In genomic region chr7:1345796-1346532, GRCh38 we compare ENCODE assay signal across 24 cellular contexts.
A peak's percentile ranks its signal among the peaks of the same experiment; 100 is the strongest.
DNase-seq lines count a peak whose midpoint lies in the region; ATAC-seq, FAIRE-seq and TF ChIP-seq lines count a peak whose summit lies in the region.
"Had no signal": no experiment of that assay in that cellular context is flagged by ENCODE, and none has a peak within 500 bp of the region (broad histone marks: within the 10 kb centered on the region; RNA-seq: fewer than 3 reads in every experiment).

No MANE protein-coding gene starts in this region.

- H3K36me3 Mint-ChIP-seq in glutamatergic neuron (ENCODE audit: unreplicated experiment) = no peaks in the 10 kb centered on the region

- no peak for TF ChIP-seq POLR2A in HepG2 (IDR thresholded peaks at IDR 0.05; ENCODE audit: insufficient read depth in 1 of 2, low read depth in 2 of 2, low read length in 2 of 2)
- no peak for TF ChIP-seq POLR2A in sigmoid colon (IDR thresholded peaks at IDR 0.05)

- WGBS in HepG2 (ENCODE audit: low lambda C conversion rate) = 38% methylated on average over 15 of the region's 27 CpGs
- WGBS in sigmoid colon, 2 donors = 64 to 78% methylated on average over 27 of the region's 27 CpGs

- TF ChIP-seq EP300 in HepG2 (IDR thresholded peaks at IDR 0.05; ENCODE audit: low read depth in 2 of 2, low read length in 2 of 2) = no peak
- TF ChIP-seq EP300 in HepG2 (CRISPR knock-in tag; IDR thresholded peaks at IDR 0.05; ENCODE audit: borderline replicate concordance) = no peak
- no peak for TF ChIP-seq EP300 in sigmoid colon (IDR thresholded peaks at IDR 0.05)

- no peak for TF ChIP-seq CTCF in HepG2 (CRISPR knock-in tag; IDR thresholded peaks at IDR 0.05)
- no peak for TF ChIP-seq CTCF in sigmoid colon (IDR thresholded peaks at IDR 0.05)
- TF ChIP-seq CTCF in glutamatergic neuron (IDR thresholded peaks at IDR 0.05; ENCODE audit: partially characterized antibody, unreplicated experiment) = no peak

- H3K27me3 Mint-ChIP-seq in glutamatergic neuron (ENCODE audit: unreplicated experiment) = peaks cover 10% of the 10 kb centered on the region

- no peak overlapping the region for H3K27ac Mint-ChIP-seq in glutamatergic neuron (ENCODE audit: unreplicated experiment)

- H3K4me3 Mint-ChIP-seq in glutamatergic neuron (ENCODE audit: unreplicated experiment) = no peak overlapping the region

- H3K36me3 ChIP-seq in HepG2 (replicated peaks in 1 of 2; ENCODE audit: control insufficient read depth in 1 of 2, insufficient read depth in 2 of 2, low read length in 2 of 2) = no peaks in the 10 kb centered on the region
- no peaks in the 10 kb centered on the region for H3K36me3 ChIP-seq in sigmoid colon

- BruUV-seq in HepG2 (replicated peaks; lab: Mats Ljungman, UMichigan) = no TSS peak

- POLR2A ChIA-PET in HepG2 (lab: Yijun Ruan, JAX) = no interaction called here

- no peaks in the 10 kb centered on the region for H4K20me1 ChIP-seq in HepG2 (ENCODE audit: insufficient read depth, low read length)

- H3K79me2 ChIP-seq in HepG2 (ENCODE audit: insufficient read depth, low read length) = no peaks in the 10 kb centered on the region

- H3K9me3 Mint-ChIP-seq in glutamatergic neuron (ENCODE audit: unreplicated experiment) = peaks cover 3% of the 10 kb centered on the region

- H3K9me3 ChIP-seq in HepG2 (ENCODE audit: low read length) = no peaks in the 10 kb centered on the region
- no peaks in the 10 kb centered on the region for H3K9me3 ChIP-seq in sigmoid colon

- H2AFZ ChIP-seq in HepG2 (ENCODE audit: low read length) = no peak overlapping the region
- H2AFZ ChIP-seq: PC-9 had no signal

- ATAC-seq in Right ventricle myocardium superior (ENCODE audit: poor library complexity) (no peak), HepG2 (peak; percentile 29), HG03354 (IDR thresholded peaks at IDR 0.05; ENCODE audit: poor library complexity, severe bottlenecking, unreplicated experiment) (no peak)
- ATAC-seq: GM12878 had no signal

- CTCF ChIA-PET in HepG2 (lab: Yijun Ruan, JAX; ENCODE audit: low intra/inter-chr PET ratio, low total read pairs) = no interaction called here

- DNase-seq in Right ventricle myocardium superior = peak; percentile 24
- DNase-seq in cardiac septum (ENCODE audit: low spot score) = no peak
- no peak for DNase-seq in HepG2 (ENCODE audit: low spot score)
- DNase-seq in sigmoid colon = peak; percentile 47
- DNase-seq in glutamatergic neuron = no peak
- DNase-seq in activated T-cell treated with anti-CD3 and anti-CD28 coated beads for 4 hours = no peak
- DNase-seq: 8988T, ACHN, DMS53, GOT3, HCEC 1CT, Karpas-422, NCI-H1092, NCI-H1417 treated with DMSO at 0.1 percent for 48 hours, NCI-H1694 treated with DMSO at 0.1 percent for 48 hours, NCI-H2081, NCI-H2227 treated with DMSO at 0.1 percent for 48 hours, NCI-H526 treated with DMSO at 0.1 percent for 48 hours, PC-9, SHP77 had no signal

- no peak for TF ChIP-seq RAD21 in HepG2 (CRISPR knock-in tag; IDR thresholded peaks at IDR 0.05)

- no peak overlapping the region for H3K4me2 ChIP-seq in HepG2 (ENCODE audit: low read depth, low read length)
- H3K4me2 ChIP-seq: PC-9 had no signal

- H3K9ac ChIP-seq in HepG2 (ENCODE audit: insufficient read depth, low read depth, low read length) = no peak overlapping the region

- no peaks in the 10 kb centered on the region for H3K4me1 ChIP-seq in HepG2 (ENCODE audit: insufficient read depth, low read length)
- no peaks in the 10 kb centered on the region for H3K4me1 ChIP-seq in sigmoid colon

- peaks cover 5% of the 10 kb centered on the region for H3K4me1 Mint-ChIP-seq in glutamatergic neuron (ENCODE audit: low read depth, unreplicated experiment)

- intact Hi-C loops in Right ventricle myocardium superior (cut with DNase I) (no loop called here), cardiac septum (cut with DNase I) (no loop called here), HepG2 (cut with micrococcal nuclease; ENCODE audit: unreplicated experiment) (no loop called here), sigmoid colon (cut with DNase I) (no loop called here)

- H3K4me3 ChIP-seq in HepG2 (replicated peaks in 1 of 3; ENCODE audit: insufficient read depth in 1 of 3, low read depth in 2 of 3, low read length in 3 of 3) (no peak overlapping the region), sigmoid colon (no peak overlapping the region)
- H3K4me3 ChIP-seq: GM12878, PC-9 had no signal

- H3K27me3 ChIP-seq in HepG2 (ENCODE audit: control insufficient read depth in 1 of 2, insufficient read depth in 2 of 2, low read length in 2 of 2) (peaks cover 8 to 74% of the 10 kb centered on the region in 2 experiments), sigmoid colon (peaks cover 0 to 59% (median 21%) of the 10 kb centered on the region in 3 donors)

- H3K27ac ChIP-seq in HepG2 (ENCODE audit: extremely low read length, insufficient read depth, low read length) (no peak overlapping the region), sigmoid colon (no peak overlapping the region)
- H3K27ac ChIP-seq: PC-9 had no signal

- FAIRE-seq in HepG2 (lab: Jason Lieb, UNC) = no peak
- FAIRE-seq: D721Med, G401.6, GM12878 had no signal

- in situ Hi-C loops in HepG2 (cut with HindIII; ENCODE audit: extremely low pct_ligation_motif_present, low pct_unique_long_range_greater_than_20kb) = no loop called here

TF ChIP-seq in HepG2, 621 proteins besides CTCF, POLR2A, EP300 and RAD21:
- no peak for TF ChIP-seq ZNF839 (CRISPR knock-in tag; IDR thresholded peaks at IDR 0.05; ENCODE audit: borderline replicate concordance)
- TF ChIP-seq PHF8 (CRISPR knock-in tag; IDR thresholded peaks at IDR 0.05) = no peak
- no peak for TF ChIP-seq ZMAT3 (CRISPR knock-in tag; conservative IDR thresholded peaks at IDR 0.05)
- TF ChIP-seq ZNF773 (CRISPR knock-in tag; IDR thresholded peaks at IDR 0.05; ENCODE audit: borderline replicate concordance) = no peak
- no peak for TF ChIP-seq SMARCC2 (IDR thresholded peaks at IDR 0.05)
- no peak for TF ChIP-seq SNAI1 (CRISPR knock-in tag; IDR thresholded peaks at IDR 0.05; ENCODE audit: borderline replicate concordance)
- no peak for TF ChIP-seq ZNF704 (CRISPR knock-in tag; IDR thresholded peaks at IDR 0.05; ENCODE audit: borderline replicate concordance)
TF ChIP-seq in HepG2: peak in this region for 0.

Comparison
In these comparisons a context has a peak if more than half of its experiments do, and no peak if none do; other contexts are left out.
1. DNase-seq: peak in Right ventricle myocardium superior (single experiment) and sigmoid colon (single experiment); none in cardiac septum (single experiment), HepG2 (single experiment), glutamatergic neuron (single experiment) and activated T-cell treated with anti-CD3 and anti-CD28 coated beads for 4 hours (single experiment).